21 cellular contexts compared by ENCODE assay signal in the genomic region with DNA sequence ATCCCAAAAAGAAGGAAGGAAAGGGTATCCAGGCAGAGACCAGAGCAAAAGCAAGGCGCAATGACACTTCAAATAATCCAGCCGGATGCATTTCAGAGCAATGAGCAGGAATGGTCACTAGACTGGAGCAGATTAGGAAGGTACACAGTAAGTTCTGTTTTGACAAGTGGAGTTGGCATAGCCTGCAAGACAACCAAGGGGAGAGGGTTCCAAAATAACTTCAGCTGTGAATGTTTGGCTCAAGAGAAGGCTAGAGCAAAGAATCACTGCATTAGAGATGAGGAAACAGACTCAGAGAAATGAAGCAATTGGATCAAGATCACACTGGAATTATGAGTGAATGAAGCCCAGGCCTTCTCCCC.
"Had no signal": no experiment of that assay in that cellular context is flagged by ENCODE, and none has a peak within 500 bp of the region (broad histone marks: within the 10 kb centered on the region; RNA-seq: fewer than 3 reads in every experiment).

No MANE protein-coding gene starts in this region.

- H3K36me3 ChIP-seq: cardiac muscle cell, Peyer's patch had no signal

- DNase-seq: activated CD4-positive, alpha-beta T cell treated with anti-CD3 and anti-CD28 coated beads for 4 hours; activated CD8-positive, alpha-beta memory T cell treated with anti-CD3 and anti-CD28 coated beads, Interleukin-2, amount 50 U/mL, for 4 hours; activated CD8-positive, alpha-beta T cell treated with anti-CD3 and anti-CD28 coated beads for 36 hours; activated gamma-delta T cell treated with Interleukin-2 at 50 U/mL for 16 hours; activated naive CD4-positive, alpha-beta T cell treated with anti-CD3 and anti-CD28 coated beads, Interleukin-2, amount 10 ng/mL, durations not matched to agents 7 days and 5 days; activated naive CD8-positive, alpha-beta T cell treated with anti-CD3 and anti-CD28 coated beads for 36 hours; activated T-cell treated with anti-CD3 and anti-CD28 coated beads, Interleukin-2, amount 50 U/mL, for 72 hours; body of pancreas; Karpas-422; MM.1S; NCI-H1105; NCI-H1436 treated with DMSO at 0.1 percent for 48 hours; NCI-H187; NCI-H2081; NCI-H524; Peyer's patch; SHP77 treated with DMSO at 0.1 percent for 48 hours had no signal

- H3K4me1 ChIP-seq: body of pancreas, Peyer's patch had no signal

- ATAC-seq: activated CD4-positive, CD25-positive, alpha-beta regulatory T cell treated with anti-CD3 and anti-CD28 coated beads, Interleukin-2, amount 50 U/mL, for 24 hours; activated CD8-positive, alpha-beta T cell treated with anti-CD3 and anti-CD28 coated beads for 36 hours; activated T-cell treated with anti-CD3 and anti-CD28 coated beads, Interleukin-2, amount 50 U/mL, for 72 hours; body of pancreas; K562 had no signal

- H3K9me3 ChIP-seq: body of pancreas, Peyer's patch had no signal

- H3K27me3 ChIP-seq: body of pancreas, cardiac muscle cell, Peyer's patch had no signal

- H3K27ac ChIP-seq: body of pancreas, cardiac muscle cell, Peyer's patch, RWPE1 had no signal

- H3K4me3 ChIP-seq: body of pancreas, cardiac muscle cell, K562, Peyer's patch had no signal
